Comparison of ENCODE assay signal across 8 cellular contexts in the genomic region with DNA sequence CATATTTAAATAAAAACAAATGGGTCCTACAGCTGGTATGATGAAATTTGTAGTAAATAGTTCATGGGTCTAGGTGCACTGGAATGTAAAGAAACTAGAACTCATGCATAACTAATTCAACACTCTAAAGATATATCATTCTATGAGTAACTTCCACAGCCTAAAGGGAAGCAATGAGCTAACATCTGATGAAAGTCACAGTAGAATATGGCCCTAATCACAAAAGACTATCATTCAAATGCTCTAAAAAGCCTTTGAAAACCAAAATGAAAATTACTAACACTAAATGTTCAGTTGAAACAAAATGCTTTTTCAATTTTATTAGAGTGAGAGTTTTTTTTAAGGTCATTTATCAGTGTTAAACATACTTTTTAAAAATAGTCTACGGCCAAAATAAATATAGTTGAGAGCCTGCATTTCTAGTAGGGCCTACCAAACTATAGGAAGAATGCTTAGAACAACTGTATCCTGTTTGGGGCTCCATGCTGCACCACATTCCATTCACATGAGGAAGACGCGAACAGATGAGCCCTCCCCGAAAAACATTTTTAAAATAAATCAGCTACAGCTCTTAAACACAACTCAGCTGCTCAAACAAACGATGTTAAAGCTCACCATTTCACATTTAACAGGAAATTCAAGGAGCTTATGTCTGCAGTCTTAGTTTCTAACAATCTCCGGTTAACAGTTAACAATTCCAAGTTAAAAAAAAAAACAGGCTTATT.
A peak's percentile ranks its signal among the peaks of the same experiment; 100 is the strongest.
DNase-seq lines count a peak whose midpoint lies in the region; ATAC-seq and TF ChIP-seq lines count a peak whose summit lies in the region.

No MANE protein-coding gene starts in this region.

- H3K36me3 ChIP-seq in HEK293 (ENCODE audit: control insufficient read depth in 2 of 2, insufficient read depth in 1 of 2, low read length in 2 of 2) = no peaks in the 10 kb centered on the region; a peak in 1 of 3 replicates
- H3K36me3 ChIP-seq in RWPE2 (ENCODE audit: low read depth) = peaks cover 23% of the 10 kb centered on the region
- no peaks in the 10 kb centered on the region for H3K36me3 ChIP-seq in lower lobe of right lung
- H3K36me3 ChIP-seq in thoracic aorta = no peaks in the 10 kb centered on the region

- H3K27me3 ChIP-seq in RWPE2 (ENCODE audit: insufficient read depth, poor library complexity, severe bottlenecking) (no peaks in the 10 kb centered on the region), lower lobe of right lung (ENCODE audit: low read depth) (no peaks in the 10 kb centered on the region), thoracic aorta (replicated peaks; ENCODE audit: insufficient read depth) (no peaks in the 10 kb centered on the region)

- DNase-seq in Calu3 (peak; percentile 40), RWPE2 (ENCODE audit: low spot score) (no peak), dermis blood vessel endothelial cell (peak; percentile 91), lower lobe of right lung (no peak), thoracic aorta (ENCODE audit: low spot score) (no peak), SHP77 treated with DMSO at 0.1 percent for 48 hours (lab: John Stamatoyannopoulos, UW) (no peak)

- H3K4me3 ChIP-seq in HEK293 (ENCODE audit: low read depth, low read length) (peak overlapping the region; percentile 67), RWPE2 (ENCODE audit: severe bottlenecking) (peak overlapping the region; percentile 41), lower lobe of right lung (peak overlapping the region; percentile 58), thoracic aorta (peak overlapping the region; percentile 84)

- peak overlapping the region; percentile 93 for H3K4me3 Mint-ChIP-seq in Calu3 (ENCODE audit: low read depth, unreplicated experiment)

- H3K27ac ChIP-seq in HEK293 (ENCODE audit: extremely low read depth, low read depth, low read length) (peak overlapping the region; percentile 85), RWPE2 (ENCODE audit: poor library complexity, severe bottlenecking) (peak overlapping the region; percentile 90), lower lobe of right lung (peak overlapping the region; percentile 93), thoracic aorta (peak overlapping the region; percentile 82 to 93)

- H3K4me1 ChIP-seq in HEK293 (ENCODE audit: control insufficient read depth, insufficient read depth, low read length) (peaks cover 4% of the 10 kb centered on the region; the same call in 1 of the 2 replicates), RWPE2 (ENCODE audit: insufficient read depth, poor library complexity, severe bottlenecking) (peaks cover 35% of the 10 kb centered on the region), lower lobe of right lung (peaks cover 18% of the 10 kb centered on the region), thoracic aorta (ENCODE audit: control insufficient read depth in 1 of 2, low read depth in 2 of 2) (peaks cover 22 to 23% of the 10 kb centered on the region in 2 donors)

- CTCF ChIA-PET in Calu3 (lab: Charles Lee) = interaction anchor here (0.6 to 2.0 kb wide), 7 partner anchors 8 to 444 kb away, joined by 3 to 9 read pairs (median 6); no protein-coding TSS in a partner anchor
- CTCF ChIA-PET in HEK293 (lab: Yijun Ruan, JAX) = interaction anchor here (1.2 to 1.7 kb wide), 3 partner anchors 110 to 453 kb away, joined by 3 to 5 read pairs (median 5); no protein-coding TSS in a partner anchor

- BruUV-seq in Calu3 (replicated peaks; lab: Mats Ljungman, UMichigan) = no TSS peak

- no peaks in the 10 kb centered on the region for H3K9me3 Mint-ChIP-seq in Calu3 (ENCODE audit: low read depth, unreplicated experiment)

- POLR2A ChIA-PET in HEK293 (lab: Yijun Ruan, JAX) = interaction anchor here (0.6 to 2.9 kb wide), 6 partner anchors 20 to 365 kb away, joined by 3 to 12 read pairs (median 6); a partner anchor contains a TSS

- TF ChIP-seq CTCF in Calu3 (IDR thresholded peaks at IDR 0.05; ENCODE audit: unreplicated experiment) (no peak), HEK293 (tag by site-specific recombination; IDR thresholded peaks at IDR 0.05) (no peak), RWPE2 (IDR thresholded peaks at IDR 0.05; ENCODE audit: poor library complexity, severe bottlenecking) (no peak), lower lobe of right lung (IDR thresholded peaks at IDR 0.05) (no peak), thoracic aorta (IDR thresholded peaks at IDR 0.05) (no peak)

- H3K9me3 ChIP-seq in HEK293 (ENCODE audit: control insufficient read depth, insufficient read depth, low read depth, low read length) (no peaks in the 10 kb centered on the region), RWPE2 (ENCODE audit: severe bottlenecking) (no peaks in the 10 kb centered on the region), lower lobe of right lung (no peaks in the 10 kb centered on the region), thoracic aorta (no peaks in the 10 kb centered on the region)

- H3K27me3 Mint-ChIP-seq in Calu3 (ENCODE audit: unreplicated experiment) = no peaks in the 10 kb centered on the region

- peaks cover 21% of the 10 kb centered on the region for H3K4me1 Mint-ChIP-seq in Calu3 (ENCODE audit: low read depth, unreplicated experiment)

- H3K27ac Mint-ChIP-seq in Calu3 (ENCODE audit: unreplicated experiment) = peak overlapping the region; percentile 99

- intact Hi-C loops in Calu3 (cut with micrococcal nuclease; ENCODE audit: unreplicated experiment) (loop anchor here (2.0 to 10.0 kb wide), 7 partner anchors 31 to 445 kb away; a partner anchor contains a TSS), lower lobe of right lung (cut with DNase I) (no loop called here)

- peak; percentile 63 for ATAC-seq in RWPE2 (ENCODE audit: low read depth)
- ATAC-seq in lower lobe of right lung = peak; percentile 50 to 72
- ATAC-seq in thoracic aorta (ENCODE audit: insufficient number of reproducible peaks, low FRiP score, low read depth) = no peak
- ATAC-seq in GM21619 (IDR thresholded peaks at IDR 0.05; ENCODE audit: unreplicated experiment) = no peak

- peaks cover 52% of the 10 kb centered on the region for H3K36me3 Mint-ChIP-seq in Calu3 (ENCODE audit: insufficient read depth, unreplicated experiment)

TF ChIP-seq in HEK293, 187 proteins besides CTCF, POLR2A, EP300 and RAD21 (continues in another document):
- no peak for TF ChIP-seq ZNF654 (tag by site-specific recombination; IDR thresholded peaks at IDR 0.05; ENCODE audit: low read depth)
- TF ChIP-seq ZNF433 (tag by site-specific recombination; IDR thresholded peaks at IDR 0.05; ENCODE audit: low read depth) = no peak
- TF ChIP-seq OSR2 (tag by site-specific recombination; IDR thresholded peaks at IDR 0.05) = peak; percentile 53; the same call in 1 of the 2 replicates
- TF ChIP-seq SP3 (tag by site-specific recombination; IDR thresholded peaks at IDR 0.05) = no peak
- TF ChIP-seq ZNF48 (tag by site-specific recombination; IDR thresholded peaks at IDR 0.05) = no peak
- TF ChIP-seq, protein P1, sequence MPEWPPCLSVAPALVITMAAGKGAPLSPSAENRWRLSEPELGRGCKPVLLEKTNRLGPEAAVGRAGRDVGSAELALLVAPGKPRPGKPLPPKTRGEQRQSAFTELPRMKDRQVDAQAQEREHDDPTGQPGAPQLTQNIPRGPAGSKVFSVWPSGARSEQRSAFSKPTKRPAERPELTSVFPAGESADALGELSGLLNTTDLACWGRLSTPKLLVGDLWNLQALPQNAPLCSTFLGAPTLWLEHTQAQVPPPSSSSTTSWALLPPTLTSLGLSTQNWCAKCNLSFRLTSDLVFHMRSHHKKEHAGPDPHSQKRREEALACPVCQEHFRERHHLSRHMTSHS (tag by site-specific recombination; IDR thresholded peaks at IDR 0.05) = no peak
- no peak for TF ChIP-seq ZNF571 (tag by site-specific recombination; IDR thresholded peaks at IDR 0.05)
- TF ChIP-seq ZNF146 (tag by site-specific recombination; IDR thresholded peaks at IDR 0.05) = no peak
- TF ChIP-seq ZNF558 (tag by site-specific recombination; IDR thresholded peaks at IDR 0.05) = 0 out of 2 replicates have a peak, but pooled peaks have one; percentile 15
- TF ChIP-seq, protein P2, sequence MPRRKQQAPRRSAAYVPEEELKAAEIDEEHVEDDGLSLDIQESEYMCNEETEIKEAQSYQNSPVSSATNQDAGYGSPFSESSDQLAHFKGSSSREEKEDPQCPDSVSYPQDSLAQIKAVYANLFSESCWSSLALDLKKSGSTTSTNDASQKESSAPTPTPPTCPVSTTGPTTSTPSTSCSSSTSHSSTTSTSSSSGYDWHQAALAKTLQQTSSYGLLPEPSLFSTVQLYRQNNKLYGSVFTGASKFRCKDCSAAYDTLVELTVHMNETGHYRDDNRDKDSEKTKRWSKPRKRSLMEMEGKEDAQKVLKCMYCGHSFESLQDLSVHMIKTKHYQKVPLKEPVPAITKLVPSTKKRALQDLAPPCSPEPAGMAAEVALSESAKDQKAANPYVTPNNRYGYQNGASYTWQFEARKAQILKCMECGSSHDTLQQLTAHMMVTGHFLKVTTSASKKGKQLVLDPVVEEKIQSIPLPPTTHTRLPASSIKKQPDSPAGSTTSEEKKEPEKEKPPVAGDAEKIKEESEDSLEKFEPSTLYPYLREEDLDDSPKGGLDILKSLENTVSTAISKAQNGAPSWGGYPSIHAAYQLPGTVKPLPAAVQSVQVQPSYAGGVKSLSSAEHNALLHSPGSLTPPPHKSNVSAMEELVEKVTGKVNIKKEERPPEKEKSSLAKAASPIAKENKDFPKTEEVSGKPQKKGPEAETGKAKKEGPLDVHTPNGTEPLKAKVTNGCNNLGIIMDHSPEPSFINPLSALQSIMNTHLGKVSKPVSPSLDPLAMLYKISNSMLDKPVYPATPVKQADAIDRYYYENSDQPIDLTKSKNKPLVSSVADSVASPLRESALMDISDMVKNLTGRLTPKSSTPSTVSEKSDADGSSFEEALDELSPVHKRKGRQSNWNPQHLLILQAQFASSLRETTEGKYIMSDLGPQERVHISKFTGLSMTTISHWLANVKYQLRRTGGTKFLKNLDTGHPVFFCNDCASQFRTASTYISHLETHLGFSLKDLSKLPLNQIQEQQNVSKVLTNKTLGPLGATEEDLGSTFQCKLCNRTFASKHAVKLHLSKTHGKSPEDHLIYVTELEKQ (tag by site-specific recombination; IDR thresholded peaks at IDR 0.05; ENCODE audit: borderline replicate concordance) = no peak
- TF ChIP-seq, protein P3, sequence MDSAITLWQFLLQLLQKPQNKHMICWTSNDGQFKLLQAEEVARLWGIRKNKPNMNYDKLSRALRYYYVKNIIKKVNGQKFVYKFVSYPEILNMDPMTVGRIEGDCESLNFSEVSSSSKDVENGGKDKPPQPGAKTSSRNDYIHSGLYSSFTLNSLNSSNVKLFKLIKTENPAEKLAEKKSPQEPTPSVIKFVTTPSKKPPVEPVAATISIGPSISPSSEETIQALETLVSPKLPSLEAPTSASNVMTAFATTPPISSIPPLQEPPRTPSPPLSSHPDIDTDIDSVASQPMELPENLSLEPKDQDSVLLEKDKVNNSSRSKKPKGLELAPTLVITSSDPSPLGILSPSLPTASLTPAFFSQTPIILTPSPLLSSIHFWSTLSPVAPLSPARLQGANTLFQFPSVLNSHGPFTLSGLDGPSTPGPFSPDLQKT (IDR thresholded peaks at IDR 0.05; ENCODE audit: borderline replicate concordance, low read depth, low read length) = no peak
- no peak for TF ChIP-seq ZNF24 (tag by site-specific recombination; IDR thresholded peaks at IDR 0.05)
- TF ChIP-seq ZNF10 (tag by site-specific recombination; IDR thresholded peaks at IDR 0.05) = no peak
- TF ChIP-seq MZF1 (tag by site-specific recombination; IDR thresholded peaks at IDR 0.05; ENCODE audit: borderline replicate concordance) = no peak

Comparison
In these comparisons a context has a peak if more than half of its experiments do, and no peak if none do; other contexts are left out.
1. DNase-seq: peak in Calu3 (single experiment) and dermis blood vessel endothelial cell (single experiment); none in RWPE2 (single experiment), lower lobe of right lung (single experiment), thoracic aorta (single experiment) and SHP77 treated with DMSO at 0.1 percent for 48 hours (single experiment).
2. ATAC-seq: peak in RWPE2 (single experiment) and lower lobe of right lung (2 of 2); none in thoracic aorta (single experiment) and GM21619 (single experiment).
3. Peak in every context shown above with its lines, with median percentiles within 50 percentile points of each other: H3K27ac ChIP-seq and H3K4me3 ChIP-seq.